ENCODE assay signal across 14 cellular contexts in the genomic region with DNA sequence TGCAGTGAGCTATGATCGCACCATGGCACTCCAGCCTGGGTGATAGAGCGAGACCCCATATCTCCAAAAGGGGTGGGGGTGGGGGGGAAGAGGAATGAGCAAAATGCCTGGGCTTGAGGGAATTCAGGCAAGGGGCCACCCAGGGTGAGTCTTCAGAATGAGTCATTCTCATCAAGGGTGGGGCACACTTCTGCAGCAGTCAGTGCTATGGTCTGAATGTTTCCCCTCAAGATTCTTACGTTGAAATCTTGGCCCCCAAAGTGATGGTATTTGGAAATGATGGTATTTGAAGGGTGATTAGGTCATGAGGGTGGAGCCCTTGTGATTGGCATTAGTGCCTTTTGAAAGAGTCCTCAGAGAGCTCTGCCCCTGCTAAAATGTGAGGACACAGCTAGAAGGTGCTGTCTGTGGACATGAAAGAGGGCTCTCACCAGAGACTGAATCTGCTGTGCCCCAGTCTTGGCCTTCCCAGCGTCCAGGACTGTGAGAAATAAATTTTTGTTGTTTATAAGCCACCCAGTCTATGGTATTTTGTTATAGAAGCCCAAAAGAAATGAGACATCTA.
DNase-seq lines count a peak whose midpoint lies in the region; ATAC-seq, FAIRE-seq and TF ChIP-seq lines count a peak whose summit lies in the region.
"Had no signal": no experiment of that assay in that cellular context is flagged by ENCODE, and none has a peak within 500 bp of the region (broad histone marks: within the 10 kb centered on the region; RNA-seq: fewer than 3 reads in every experiment).

No MANE protein-coding gene starts in this region.

- no peak for TF ChIP-seq CTCF in A549 (IDR thresholded peaks at IDR 0.05)
- no peak for TF ChIP-seq CTCF in left lung (IDR thresholded peaks at IDR 0.05)

- H3K9ac ChIP-seq in GM23248 = peak overlapping the region; percentile 30
- H3K9ac ChIP-seq in Karpas-422 (ENCODE audit: low read length) = no peak overlapping the region

- H3K4me2 ChIP-seq in A549 (0 out of 3 replicates have a peak overlapping the region, but pooled peaks have one; percentile 5), GM23248 (ENCODE audit: unreplicated experiment) (peak overlapping the region; percentile 49), Karpas-422 (ENCODE audit: low read depth, low read length, poor library complexity, severe bottlenecking) (no peak overlapping the region)

- H3K27ac ChIP-seq in A549 = no peak overlapping the region
- H3K27ac ChIP-seq in GM23248 = peak overlapping the region; percentile 59
- peak overlapping the region in 1 of 2 donors; percentile 33 for H3K27ac ChIP-seq in left lung
- no peak overlapping the region for H3K27ac ChIP-seq in Karpas-422 (ENCODE audit: low read length)
- H3K27ac ChIP-seq: cardiac muscle cell, SK-N-MC, uterus, WERI-Rb-1 had no signal

- ATAC-seq in A549 (peak in 1 of 2 experiments; percentile 19; a peak in 1 of 6 replicates), left lung (peak; percentile 41)

- peaks cover 13% of the 10 kb centered on the region; the same call in 1 of the 3 replicates for H3K4me1 ChIP-seq in A549
- peaks cover 18% of the 10 kb centered on the region for H3K4me1 ChIP-seq in GM23248 (ENCODE audit: insufficient read depth)
- H3K4me1 ChIP-seq in left lung = peaks cover 0 to 8% of the 10 kb centered on the region in 2 donors
- H3K4me1 ChIP-seq in Karpas-422 (ENCODE audit: low read length) = peaks cover 20% of the 10 kb centered on the region
- H3K4me1 ChIP-seq: uterus had no signal

- H3K9me2 ChIP-seq in GM23248 (ENCODE audit: insufficient read depth) (no peaks in the 10 kb centered on the region), Karpas-422 (replicated peaks; ENCODE audit: insufficient read depth, low read length) (no peaks in the 10 kb centered on the region)

- 12% methylated on average over 2 of the region's 4 CpGs for WGBS in A549 (ENCODE audit: missing lambda C conversion rate)
- WGBS in GM23248 (ENCODE audit: low coverage in 1 of 2, low lambda C conversion rate in 2 of 2, missing lambda C conversion rate in 2 of 2), 2 experiments = 47% methylated on average over 4 of the region's 4 CpGs

- H3K79me2 ChIP-seq in GM23248 (ENCODE audit: insufficient read depth) (no peaks in the 10 kb centered on the region), Karpas-422 (ENCODE audit: low read length) (no peaks in the 10 kb centered on the region)

- intact Hi-C loops in left lung (cut with DNase I) = no loop called here

- no peak for FAIRE-seq in A549 (lab: Jason Lieb, UNC)

- no peak for TF ChIP-seq RAD21 in A549 (conservative IDR thresholded peaks at IDR 0.05 in 1 of 2, IDR thresholded peaks at IDR 0.05 in 1 of 2)

- peaks cover 12% of the 10 kb centered on the region for H3K27me3 ChIP-seq in GM23248 (replicated peaks; ENCODE audit: insufficient read depth)
- H3K27me3 ChIP-seq in left lung = peaks cover 0 to 23% of the 10 kb centered on the region in 2 donors
- no peaks in the 10 kb centered on the region for H3K27me3 ChIP-seq in Karpas-422 (ENCODE audit: low read length)
- H3K27me3 ChIP-seq: uterus had no signal

- CTCF ChIA-PET in A549 (lab: Yijun Ruan, JAX) = interaction anchor here (1.3 to 2.2 kb wide), 3 partner anchors 17 to 29 kb away, joined by 3 to 7 read pairs (median 5); no protein-coding TSS in a partner anchor

- TF ChIP-seq EP300 in A549 (IDR thresholded peaks at IDR 0.05) = no peak

- no peak for TF ChIP-seq POLR2A in A549 (IDR thresholded peaks at IDR 0.05; ENCODE audit: low read length)

- H2AFZ ChIP-seq in GM23248 = no peak overlapping the region
- no peak overlapping the region for H2AFZ ChIP-seq in Karpas-422 (ENCODE audit: low read length)

- H3K36me3 ChIP-seq in GM23248 (ENCODE audit: low read depth) = no peaks in the 10 kb centered on the region
- H3K36me3 ChIP-seq in left lung = no peaks in the 10 kb centered on the region
- H3K36me3 ChIP-seq in Karpas-422 (ENCODE audit: insufficient read depth, low read length) = no peaks in the 10 kb centered on the region
- H3K36me3 ChIP-seq: cardiac muscle cell, uterus, WERI-Rb-1 had no signal

- in situ Hi-C loops in GM23248 (cut with MboI) = no loop called here

- POLR2A ChIA-PET in A549 (lab: Yijun Ruan, JAX) = no interaction called here

- no peak overlapping the region for H3K4me3 ChIP-seq in A549
- H3K4me3 ChIP-seq in GM23248 = no peak overlapping the region
- no peak overlapping the region for H3K4me3 ChIP-seq in left lung
- no peak overlapping the region for H3K4me3 ChIP-seq in Karpas-422 (ENCODE audit: low read length)
- H3K4me3 ChIP-seq: cardiac muscle cell, SK-N-MC, uterus had no signal

- H4K20me1 ChIP-seq in GM23248 (ENCODE audit: insufficient read depth) (no peaks in the 10 kb centered on the region), Karpas-422 (ENCODE audit: insufficient read depth, low read depth, low read length) (no peaks in the 10 kb centered on the region)

- DNase-seq in A549 (ENCODE audit: low read depth in 1 of 2, low spot score in 1 of 2) (no peak), GM23248 (peak; percentile 75), amniotic epithelial cell (ENCODE audit: low read depth) (peak; percentile 1), left lung (no peak), HuH-7.5 (ENCODE audit: low spot score) (no peak), Karpas-422 (no peak), retina (no peak)
- no peak for DNase-seq in effector CD4-positive, alpha-beta T cell
- DNase-seq: C1 segment of cervical spinal cord, NCI-H774, WERI-Rb-1 had no signal

- H3F3A ChIP-seq in GM23248 (ENCODE audit: insufficient read depth) = peaks cover 21% of the 10 kb centered on the region

- H3K9me3 ChIP-seq in A549 = no peaks in the 10 kb centered on the region
- no peaks in the 10 kb centered on the region for H3K9me3 ChIP-seq in GM23248 (ENCODE audit: low read depth)
- no peaks in the 10 kb centered on the region for H3K9me3 ChIP-seq in left lung
- no peaks in the 10 kb centered on the region for H3K9me3 ChIP-seq in Karpas-422 (ENCODE audit: low read length)
- H3K9me3 ChIP-seq: uterus had no signal

TF ChIP-seq in A549, 52 proteins besides CTCF, POLR2A, EP300 and RAD21:
- TF ChIP-seq TFCP2L1 (CRISPR knock-in tag; IDR thresholded peaks at IDR 0.05) (no peak), HOXB13 (CRISPR knock-in tag; IDR thresholded peaks at IDR 0.05; ENCODE audit: low read depth) (no peak), MAFK (IDR thresholded peaks at IDR 0.05; ENCODE audit: partially characterized antibody) (no peak), SMC3 (IDR thresholded peaks at IDR 0.05) (no peak), SREBF2 (IDR thresholded peaks at IDR 0.05) (no peak), CHD2 (IDR thresholded peaks at IDR 0.05; ENCODE audit: low read length, partially characterized antibody) (no peak), RFX5 (IDR thresholded peaks at IDR 0.05) (no peak), JUN (IDR thresholded peaks at IDR 0.05) (no peak), ZC3H11A (IDR thresholded peaks at IDR 0.05) (no peak), CBX8 (IDR thresholded peaks at IDR 0.05) (no peak), RCOR1 (IDR thresholded peaks at IDR 0.05; ENCODE audit: low read depth, low read length) (no peak), KDM5A (IDR thresholded peaks at IDR 0.05) (no peak), NR3C1 (IDR thresholded peaks at IDR 0.05) (no peak)
- TF ChIP-seq, protein P1, sequence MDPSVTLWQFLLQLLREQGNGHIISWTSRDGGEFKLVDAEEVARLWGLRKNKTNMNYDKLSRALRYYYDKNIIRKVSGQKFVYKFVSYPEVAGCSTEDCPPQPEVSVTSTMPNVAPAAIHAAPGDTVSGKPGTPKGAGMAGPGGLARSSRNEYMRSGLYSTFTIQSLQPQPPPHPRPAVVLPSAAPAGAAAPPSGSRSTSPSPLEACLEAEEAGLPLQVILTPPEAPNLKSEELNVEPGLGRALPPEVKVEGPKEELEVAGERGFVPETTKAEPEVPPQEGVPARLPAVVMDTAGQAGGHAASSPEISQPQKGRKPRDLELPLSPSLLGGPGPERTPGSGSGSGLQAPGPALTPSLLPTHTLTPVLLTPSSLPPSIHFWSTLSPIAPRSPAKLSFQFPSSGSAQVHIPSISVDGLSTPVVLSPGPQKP (IDR thresholded peaks at IDR 0.05; ENCODE audit: low read depth, low read length) = no peak
- TF ChIP-seq, protein P2, sequence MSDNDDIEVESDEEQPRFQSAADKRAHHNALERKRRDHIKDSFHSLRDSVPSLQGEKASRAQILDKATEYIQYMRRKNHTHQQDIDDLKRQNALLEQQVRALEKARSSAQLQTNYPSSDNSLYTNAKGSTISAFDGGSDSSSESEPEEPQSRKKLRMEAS (IDR thresholded peaks at IDR 0.05) = no peak
- TF ChIP-seq, protein P3, sequence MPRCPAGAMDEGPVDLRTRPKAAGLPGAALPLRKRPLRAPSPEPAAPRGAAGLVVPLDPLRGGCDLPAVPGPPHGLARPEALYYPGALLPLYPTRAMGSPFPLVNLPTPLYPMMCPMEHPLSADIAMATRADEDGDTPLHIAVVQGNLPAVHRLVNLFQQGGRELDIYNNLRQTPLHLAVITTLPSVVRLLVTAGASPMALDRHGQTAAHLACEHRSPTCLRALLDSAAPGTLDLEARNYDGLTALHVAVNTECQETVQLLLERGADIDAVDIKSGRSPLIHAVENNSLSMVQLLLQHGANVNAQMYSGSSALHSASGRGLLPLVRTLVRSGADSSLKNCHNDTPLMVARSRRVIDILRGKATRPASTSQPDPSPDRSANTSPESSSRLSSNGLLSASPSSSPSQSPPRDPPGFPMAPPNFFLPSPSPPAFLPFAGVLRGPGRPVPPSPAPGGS (IDR thresholded peaks at IDR 0.05) = no peak
- TF ChIP-seq, protein P4, sequence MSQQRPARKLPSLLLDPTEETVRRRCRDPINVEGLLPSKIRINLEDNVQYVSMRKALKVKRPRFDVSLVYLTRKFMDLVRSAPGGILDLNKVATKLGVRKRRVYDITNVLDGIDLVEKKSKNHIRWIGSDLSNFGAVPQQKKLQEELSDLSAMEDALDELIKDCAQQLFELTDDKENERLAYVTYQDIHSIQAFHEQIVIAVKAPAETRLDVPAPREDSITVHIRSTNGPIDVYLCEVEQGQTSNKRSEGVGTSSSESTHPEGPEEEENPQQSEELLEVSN (IDR thresholded peaks at IDR 0.05; ENCODE audit: borderline replicate concordance, low read depth) = no peak

Comparison
In these comparisons a context has a peak if more than half of its experiments do, and no peak if none do; other contexts are left out.
1. DNase-seq: peak in GM23248 (single experiment) and amniotic epithelial cell (single experiment); none in A549 (0 of 2), left lung (0 of 2), effector CD4-positive, alpha-beta T cell (single experiment), HuH-7.5 (single experiment), Karpas-422 (single experiment) and retina (single experiment).